ENCODE assay signal across 9 cellular contexts in the genomic region with DNA sequence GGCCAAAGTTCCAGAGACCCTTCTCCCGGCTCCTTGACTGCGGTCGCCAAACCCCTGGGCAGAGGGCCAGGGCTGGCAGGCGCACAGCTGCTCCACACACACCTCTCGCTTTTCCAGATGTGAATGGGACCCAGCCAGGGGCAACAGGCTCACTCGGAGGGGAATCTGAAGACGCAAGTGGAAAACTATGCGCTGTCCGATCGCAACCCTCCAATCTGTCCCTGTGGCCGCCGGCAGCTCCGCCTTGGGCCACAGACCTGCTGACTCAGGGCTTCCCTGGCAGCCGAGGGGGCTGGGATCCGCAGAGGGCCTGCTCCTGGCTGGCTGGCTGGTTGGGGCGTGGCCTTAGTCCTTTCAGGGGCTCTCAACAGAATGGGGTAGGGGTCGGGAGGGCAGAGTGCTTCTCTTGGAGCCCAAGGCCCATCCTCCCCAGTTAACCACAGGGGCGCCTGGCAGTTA. TPM values are rescaled to one million over a fixed set of nuclear protein-coding genes. Genes with fewer than 3 reads are reported as not detected.
DNase-seq lines count a peak whose midpoint lies in the region; ATAC-seq and TF ChIP-seq lines count a peak whose summit lies in the region.
"Had no signal": no experiment of that assay in that cellular context is flagged by ENCODE, and none has a peak within 500 bp of the region (broad histone marks: within the 10 kb centered on the region; RNA-seq: fewer than 3 reads in every experiment).

No MANE protein-coding gene starts in this region.

- CTCF ChIA-PET in RWPE1 (lab: Yijun Ruan, JAX) (no interaction called here), HEK293T (lab: Yijun Ruan, JAX) (no interaction called here)

- ATAC-seq in DND-41 (ENCODE audit: insufficient read depth, low read depth), result no peak
- peak; percentile 36 for ATAC-seq in foreskin keratinocyte
- ATAC-seq in GM18870 (IDR thresholded peaks at IDR 0.05; ENCODE audit: unreplicated experiment), result no peak

- no peak for DNase-seq in DND-41
- no peak for DNase-seq in RWPE1 (ENCODE audit: low spot score)
- DNase-seq in foreskin keratinocyte, result peak; percentile 10 to 42
- peak; percentile 91 for DNase-seq in posterior vena cava (ENCODE audit: low spot score)
- DNase-seq in NCI-H510A treated with DMSO at 0.1 percent for 48 hours (lab: John Stamatoyannopoulos, UW), result no peak
- no peak for DNase-seq in HEK293T (ENCODE audit: extremely low spot score)
- DNase-seq in stimulated activated CD4-positive, alpha-beta T cell treated with anti-CD3 and anti-CD28 coated beads, Interleukin-1b, Interleukin-23, amount 100 ng/mL, for 48 hours, result no peak
- DNase-seq: activated T-cell treated with anti-CD3 and anti-CD28 coated beads, Interleukin-2, amount 50 U/mL, for 24 hours had no signal

- POLR2A ChIA-PET in RWPE1 (lab: Yijun Ruan, JAX; ENCODE audit: low non-redundant PET) (no interaction called here), HEK293T (lab: Yijun Ruan, JAX) (no interaction called here)

- H3K9ac ChIP-seq in DND-41 (ENCODE audit: low read depth, low read length), result no peak overlapping the region

- no peaks in the 10 kb centered on the region for H4K20me1 ChIP-seq in DND-41 (ENCODE audit: insufficient read depth, low read length)

- H3K79me2 ChIP-seq in DND-41 (ENCODE audit: insufficient read depth, low read length), result 0 out of 2 replicates have a peak, but pooled peaks cover under 1% of the 10 kb centered on the region

- intact Hi-C loops in posterior vena cava (cut with DNase I), result loop anchor here in 1 of 2 donors (5.0 kb wide), 1 partner anchor 327 kb away; no protein-coding TSS in a partner anchor

- TF ChIP-seq CTCF in DND-41 (IDR thresholded peaks at IDR 0.05; ENCODE audit: borderline replicate concordance, extremely low read depth, low read length, poor library complexity, severe bottlenecking) (no peak), RWPE1 (conservative IDR thresholded peaks at IDR 0.05; ENCODE audit: low read depth) (no peak), foreskin keratinocyte (conservative IDR thresholded peaks at IDR 0.05) (no peak)

- H2AFZ ChIP-seq in DND-41 (ENCODE audit: low read depth, low read length), result no peak overlapping the region

- no peaks in the 10 kb centered on the region for H3K9me3 ChIP-seq in DND-41 (ENCODE audit: insufficient read depth, low read length, severe bottlenecking)

- no peaks in the 10 kb centered on the region for H3K36me3 ChIP-seq in DND-41 (ENCODE audit: insufficient read depth, low read length)

- H3K27me3 ChIP-seq in DND-41 (ENCODE audit: insufficient read depth, low read length, poor library complexity), result no peaks in the 10 kb centered on the region
- H3K27me3 ChIP-seq in foreskin keratinocyte, result peaks cover 76% of the 10 kb centered on the region

- peaks cover 51% of the 10 kb centered on the region for H3K4me1 ChIP-seq in DND-41 (ENCODE audit: insufficient read depth, low read length)
- no peaks in the 10 kb centered on the region for H3K4me1 ChIP-seq in foreskin keratinocyte

- no peak overlapping the region for H3K4me3 ChIP-seq in DND-41 (ENCODE audit: low read depth in 1 of 2, low read length in 2 of 2)

- peak overlapping the region; percentile 97; the same call in 1 of the 2 replicates for H3K27ac ChIP-seq in DND-41 (ENCODE audit: low read length)
- peak overlapping the region; percentile 29; the same call in 1 of the 2 replicates for H3K27ac ChIP-seq in RWPE1
- no peak overlapping the region for H3K27ac ChIP-seq in foreskin keratinocyte

- H3K4me2 ChIP-seq in DND-41 (ENCODE audit: insufficient read depth, low read length), result no peak overlapping the region

TF ChIP-seq in HEK293T, 16 proteins besides CTCF, POLR2A, EP300 and RAD21:
- TF ChIP-seq ARNT (IDR thresholded peaks at IDR 0.05) (no peak), NFRKB (IDR thresholded peaks at IDR 0.05) (no peak), FOXA1 (IDR thresholded peaks at IDR 0.05) (no peak)

RNA-seq across cellular contexts. Expression of a gene that starts 54.0 kb away (rescaled TPM):
- total RNA-seq in foreskin keratinocyte (7.9 and 9.3 TPM in 2 replicates), posterior vena cava (10 to 100 TPM; 53.5 to 60.7 TPM)
- 2.9 TPM in 2 replicates for polyA plus RNA-seq in foreskin keratinocyte

Comparison
In these comparisons a context has a peak if more than half of its experiments do, and no peak if none do; other contexts are left out.
1. DNase-seq: peak in foreskin keratinocyte (2 of 2) and posterior vena cava (single experiment); none in DND-41 (single experiment), RWPE1 (single experiment), NCI-H510A treated with DMSO at 0.1 percent for 48 hours (single experiment), HEK293T (single experiment) and stimulated activated CD4-positive, alpha-beta T cell treated with anti-CD3 and anti-CD28 coated beads, Interleukin-1b, Interleukin-23, amount 100 ng/mL, for 48 hours (single experiment).